ENCODE assay signal across 8 cellular contexts in the genomic region with DNA sequence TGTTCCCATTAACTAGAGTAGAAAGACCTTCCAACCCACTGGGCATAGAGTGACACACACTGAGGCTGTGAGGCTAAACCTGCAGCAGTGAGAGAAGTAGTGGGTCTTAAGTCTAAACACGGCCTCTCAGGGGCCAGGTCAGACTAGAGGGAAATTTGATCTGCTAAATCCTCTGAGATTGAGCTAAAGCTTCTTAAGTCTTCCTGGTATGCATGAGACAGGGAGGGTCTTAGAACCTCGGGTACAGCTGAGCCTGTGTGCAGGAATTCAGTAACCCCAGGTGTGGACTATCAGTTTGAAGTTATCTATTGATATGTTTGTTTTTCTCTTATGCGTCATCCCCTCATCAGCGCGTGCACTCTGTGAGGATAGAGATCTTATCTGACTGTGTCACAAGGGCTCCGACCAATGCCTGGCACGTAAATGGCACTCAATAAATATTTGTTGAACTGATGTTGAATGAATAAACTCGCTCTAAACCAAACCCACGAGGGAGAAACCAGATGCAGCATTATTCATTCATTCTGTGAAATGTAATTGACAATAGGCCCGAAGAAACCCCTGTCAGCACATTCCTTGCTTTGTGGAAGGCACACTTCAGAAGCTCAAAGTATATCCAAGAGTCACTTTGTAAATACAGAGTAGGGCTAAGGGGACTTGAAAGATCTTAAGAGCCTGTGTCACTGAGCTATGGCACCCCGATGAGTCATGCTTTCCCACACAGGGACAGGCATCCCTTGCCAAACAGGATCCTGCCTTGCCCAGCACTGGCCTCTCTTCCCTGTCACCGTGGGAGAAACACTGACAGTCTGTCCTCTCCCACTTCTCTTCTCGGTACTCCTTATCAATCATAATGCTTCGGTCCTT. TPM values are rescaled to one million over a fixed set of nuclear protein-coding genes. Genes with fewer than 3 reads are reported as not detected.
A peak's percentile ranks its signal among the peaks of the same experiment; 100 is the strongest.
DNase-seq lines count a peak whose midpoint lies in the region; ATAC-seq and TF ChIP-seq lines count a peak whose summit lies in the region.

No MANE protein-coding gene starts in this region.

- H3K4me3 ChIP-seq in cardiac fibroblast (replicated peaks in 1 of 2; ENCODE audit: low read depth in 2 of 2, low read length in 2 of 2), result no peak overlapping the region
- H3K4me3 ChIP-seq in mesenchymal stem cell (ENCODE audit: insufficient read depth in 1 of 2, low read depth in 1 of 2, low read length in 2 of 2), result no peak overlapping the region

- no peak overlapping the region for H4K91ac ChIP-seq in mesenchymal stem cell (ENCODE audit: low read length)

- peak overlapping the region in 1 of 2 experiments; percentile 14 for H3K18ac ChIP-seq in mesenchymal stem cell (ENCODE audit: low read depth in 1 of 2, low read length in 2 of 2)

- H3K9me3 Mint-ChIP-seq in activated T-cell treated with anti-CD3 and anti-CD28 coated beads, Interleukin-2, amount 50 U/mL, for 72 hours, result peaks cover 0 to 3% of the 10 kb centered on the region in 2 donors

- no peak overlapping the region for H2BK120ac ChIP-seq in mesenchymal stem cell (ENCODE audit: low read depth, low read length)

- no peaks in the 10 kb centered on the region for H3K27me3 Mint-ChIP-seq in activated T-cell treated with anti-CD3 and anti-CD28 coated beads, Interleukin-2, amount 50 U/mL, for 72 hours (ENCODE audit: low read depth)

- H3K27me3 ChIP-seq in mesenchymal stem cell (ENCODE audit: control insufficient read depth in 1 of 2, insufficient read depth in 1 of 2, low read length in 2 of 2), result no peaks in the 10 kb centered on the region

- no peak overlapping the region for H2AFZ ChIP-seq in mesenchymal stem cell (ENCODE audit: low read depth, low read length)

- peak overlapping the region; percentile 67 for H4K8ac ChIP-seq in mesenchymal stem cell (ENCODE audit: low read length)

- H3K4me1 ChIP-seq in mesenchymal stem cell (ENCODE audit: control insufficient read depth, insufficient read depth, low read depth, low read length), result peaks cover 15% of the 10 kb centered on the region

- H2BK5ac ChIP-seq in mesenchymal stem cell (ENCODE audit: low read depth, low read length, poor library complexity, severe bottlenecking), result no peak overlapping the region

- no peaks in the 10 kb centered on the region for H3K79me1 ChIP-seq in mesenchymal stem cell (replicated peaks; ENCODE audit: low read length, poor library complexity, severe bottlenecking)

- no peak overlapping the region for H3K4me3 Mint-ChIP-seq in activated T-cell treated with anti-CD3 and anti-CD28 coated beads, Interleukin-2, amount 50 U/mL, for 72 hours

- no peak for TF ChIP-seq CTCF in cardiac fibroblast (IDR thresholded peaks at IDR 0.05; ENCODE audit: low read depth, low read length)

- H2AK5ac ChIP-seq in mesenchymal stem cell (ENCODE audit: low read length, severe bottlenecking), result no peak overlapping the region

- no peaks in the 10 kb centered on the region for H3K36me3 ChIP-seq in mesenchymal stem cell (ENCODE audit: control insufficient read depth in 1 of 2, insufficient read depth in 2 of 2, low read depth in 1 of 2, low read length in 2 of 2)

- peak overlapping the region; percentile 5 for H3K9ac ChIP-seq in mesenchymal stem cell (ENCODE audit: low read length)

- H3K4ac ChIP-seq in mesenchymal stem cell (ENCODE audit: low read depth in 1 of 2, low read length in 2 of 2), result peak overlapping the region in 1 of 2 experiments; percentile 57

- no peaks in the 10 kb centered on the region for H3K36me3 Mint-ChIP-seq in activated T-cell treated with anti-CD3 and anti-CD28 coated beads, Interleukin-2, amount 50 U/mL, for 72 hours (ENCODE audit: insufficient read depth in 2 of 2)

- H3K4me1 Mint-ChIP-seq in activated T-cell treated with anti-CD3 and anti-CD28 coated beads, Interleukin-2, amount 50 U/mL, for 72 hours (ENCODE audit: low read depth), result no peaks in the 10 kb centered on the region

- ATAC-seq in activated T-cell treated with anti-CD3 and anti-CD28 coated beads, Interleukin-2, amount 50 U/mL, for 72 hours (replicated peaks in 1 of 2), result no peak
- ATAC-seq in HG02938 (IDR thresholded peaks at IDR 0.05; ENCODE audit: unreplicated experiment) (no peak), HG03135 (IDR thresholded peaks at IDR 0.05; ENCODE audit: unreplicated experiment) (no peak)

- H2BK15ac ChIP-seq in mesenchymal stem cell (ENCODE audit: low read depth, poor library complexity, severe bottlenecking), result no peak overlapping the region

- DNase-seq in CD1c-positive myeloid dendritic cell (ENCODE audit: extremely low spot score) (peak; percentile 84), NCI-H2029 (lab: John Stamatoyannopoulos, UW) (peak; percentile 83), cardiac fibroblast (ENCODE audit: low read depth in 2 of 2) (peak; percentile 48 to 54), mesenchymal stem cell (peak; percentile 84)
- no peak for DNase-seq in activated T-cell treated with anti-CD3 and anti-CD28 coated beads, Interleukin-2, amount 50 U/mL, for 72 hours
- no peak for DNase-seq in activated naive CD4-positive, alpha-beta T cell treated with Interleukin-2 at 50 U/mL for 16 hours

- H3K9me3 ChIP-seq in mesenchymal stem cell (ENCODE audit: control insufficient read depth, low read length), result no peaks in the 10 kb centered on the region

- H2BK12ac ChIP-seq in mesenchymal stem cell (ENCODE audit: low read length in 2 of 2), result peak overlapping the region in 1 of 2 experiments; percentile 17

- H3K23ac ChIP-seq in mesenchymal stem cell (ENCODE audit: low read length in 2 of 2), result no peak overlapping the region

- H3K14ac ChIP-seq in mesenchymal stem cell (ENCODE audit: low read length in 2 of 2), result no peak overlapping the region

- no peak overlapping the region for H3K27ac Mint-ChIP-seq in activated T-cell treated with anti-CD3 and anti-CD28 coated beads, Interleukin-2, amount 50 U/mL, for 72 hours

- WGBS in mesenchymal stem cell, result 37% methylated on average over 8 of the region's 14 CpGs

- peak overlapping the region; percentile 34 for H3K27ac ChIP-seq in mesenchymal stem cell (ENCODE audit: low read length, poor library complexity, severe bottlenecking)

- no peak overlapping the region for H3K4me2 ChIP-seq in mesenchymal stem cell (ENCODE audit: low read length, poor library complexity, severe bottlenecking)

RNA-seq across cellular contexts. Expression of gene RAB10, which starts 21.7 kb away (rescaled TPM):
- 106 TPM for polyA plus RNA-seq in mesenchymal stem cell (2013, experiment 1 of 2)
- 107 TPM for polyA plus RNA-seq in mesenchymal stem cell (2013, experiment 2 of 2)
- total RNA-seq in activated T-cell treated with anti-CD3 and anti-CD28 coated beads, Interleukin-2, amount 50 U/mL, for 72 hours, result 100 to 1,000 TPM; 137 to 147 TPM

RNA-seq across cellular contexts. Expression of gene KIF3C, which starts 29.9 kb away (rescaled TPM):
- 16.9 TPM for polyA plus RNA-seq in mesenchymal stem cell (2013, experiment 1 of 2)
- 15.9 TPM for polyA plus RNA-seq in mesenchymal stem cell (2013, experiment 2 of 2)
- 1 to 10 TPM; 4.0 to 4.2 TPM for total RNA-seq in activated T-cell treated with anti-CD3 and anti-CD28 coated beads, Interleukin-2, amount 50 U/mL, for 72 hours

Comparison
In these comparisons a context has a peak if more than half of its experiments do, and no peak if none do; other contexts are left out.
1. DNase-seq: peak in CD1c-positive myeloid dendritic cell (single experiment), NCI-H2029 (single experiment), cardiac fibroblast (2 of 2) and mesenchymal stem cell (single experiment); none in activated T-cell treated with anti-CD3 and anti-CD28 coated beads, Interleukin-2, amount 50 U/mL, for 72 hours (0 of 2) and activated naive CD4-positive, alpha-beta T cell treated with Interleukin-2 at 50 U/mL for 16 hours (single experiment).